ENCODE assay signal across 1 cellular context in the genomic region with DNA sequence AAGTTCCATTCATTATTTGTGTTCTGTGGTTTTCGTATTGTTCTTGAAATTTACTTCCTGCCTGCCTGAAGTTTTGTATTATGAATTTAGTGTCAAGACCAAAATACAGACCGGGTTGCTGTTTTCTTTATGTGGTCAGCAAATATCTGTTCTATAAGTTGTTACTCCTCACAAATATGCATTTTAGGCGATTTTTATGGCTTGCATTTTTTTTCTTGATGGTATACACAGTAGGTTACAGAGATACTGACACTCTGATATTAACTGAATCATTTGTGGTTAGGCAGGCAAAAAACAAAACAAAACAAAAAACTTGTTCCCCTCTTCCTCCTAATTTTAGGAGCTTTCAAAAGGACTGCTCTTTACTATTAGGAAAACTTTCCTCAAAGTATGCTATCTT.
TF ChIP-seq lines count a peak whose summit lies in the region.

No MANE protein-coding gene starts in this region.

TF ChIP-seq in HepG2, 621 proteins besides CTCF, POLR2A, EP300 and RAD21:
- TF ChIP-seq DNMT3B (CRISPR knock-in tag; conservative IDR thresholded peaks at IDR 0.05) (no peak), HDAC1 (CRISPR knock-in tag; IDR thresholded peaks at IDR 0.05) (0 out of 2 replicates have a peak, but pooled peaks have one; percentile 2), ZNF766 (CRISPR knock-in tag; IDR thresholded peaks at IDR 0.05; ENCODE audit: borderline replicate concordance) (no peak), BRCA1 (CRISPR knock-in tag; IDR thresholded peaks at IDR 0.05) (0 out of 2 replicates have a peak, but pooled peaks have one; percentile 17), YEATS4 (CRISPR knock-in tag; IDR thresholded peaks at IDR 0.05; ENCODE audit: borderline replicate concordance) (peak; percentile 8; the same call in 1 of the 2 replicates), ZNF234 (CRISPR knock-in tag; conservative IDR thresholded peaks at IDR 0.05) (no peak), SMAD3 (CRISPR knock-in tag; IDR thresholded peaks at IDR 0.05) (0 out of 2 replicates have a peak, but pooled peaks have one; percentile 9), ESRRA (CRISPR knock-in tag; IDR thresholded peaks at IDR 0.05; ENCODE audit: low read depth) (0 out of 2 replicates have a peak, but pooled peaks have one; percentile 11), ZNF20 (CRISPR knock-in tag; IDR thresholded peaks at IDR 0.05) (0 out of 2 replicates have a peak, but pooled peaks have one; percentile 9), SAFB2 (CRISPR knock-in tag; IDR thresholded peaks at IDR 0.05; ENCODE audit: borderline replicate concordance, low read depth) (no peak), ZNF510 (CRISPR knock-in tag; IDR thresholded peaks at IDR 0.05; ENCODE audit: low read depth) (no peak), CHD4 (IDR thresholded peaks at IDR 0.05; ENCODE audit: borderline replicate concordance, low read length) (peak; percentile 29; the same call in 1 of the 2 replicates), ZNF800 (CRISPR knock-in tag; IDR thresholded peaks at IDR 0.05) (0 out of 2 replicates have a peak, but pooled peaks have one; percentile 12), ZBTB43 (CRISPR knock-in tag; conservative IDR thresholded peaks at IDR 0.05) (no peak), ZNF740 (CRISPR knock-in tag; IDR thresholded peaks at IDR 0.05) (0 out of 2 replicates have a peak, but pooled peaks have one; percentile 11), FOXJ3 (CRISPR knock-in tag; IDR thresholded peaks at IDR 0.05; ENCODE audit: borderline replicate concordance) (peak; percentile 11; the same call in 1 of the 2 replicates), MTF2 (CRISPR knock-in tag; IDR thresholded peaks at IDR 0.05; ENCODE audit: borderline replicate concordance) (no peak), ZXDC (CRISPR knock-in tag; IDR thresholded peaks at IDR 0.05) (no peak), MAFF (IDR thresholded peaks at IDR 0.05; ENCODE audit: low read depth, low read length) (peak; percentile 37; the same call in 1 of the 2 replicates), ASH2L (IDR thresholded peaks at IDR 0.05; ENCODE audit: insufficient read length, low read depth, low read length) (peak; percentile 71), HOXA5 (CRISPR knock-in tag; IDR thresholded peaks at IDR 0.05) (0 out of 2 replicates have a peak, but pooled peaks have one; percentile 16), MAFK (conservative IDR thresholded peaks at IDR 0.05 in 1 of 2, IDR thresholded peaks at IDR 0.05 in 1 of 2; ENCODE audit: low read length in 2 of 2) (peak; percentile 27 to 56; a peak in 3 of 4 replicates), NFIC (IDR thresholded peaks at IDR 0.05; ENCODE audit: low read length) (peak; percentile 10; the same call in 1 of the 2 replicates)
- TF ChIP-seq, protein P1, sequence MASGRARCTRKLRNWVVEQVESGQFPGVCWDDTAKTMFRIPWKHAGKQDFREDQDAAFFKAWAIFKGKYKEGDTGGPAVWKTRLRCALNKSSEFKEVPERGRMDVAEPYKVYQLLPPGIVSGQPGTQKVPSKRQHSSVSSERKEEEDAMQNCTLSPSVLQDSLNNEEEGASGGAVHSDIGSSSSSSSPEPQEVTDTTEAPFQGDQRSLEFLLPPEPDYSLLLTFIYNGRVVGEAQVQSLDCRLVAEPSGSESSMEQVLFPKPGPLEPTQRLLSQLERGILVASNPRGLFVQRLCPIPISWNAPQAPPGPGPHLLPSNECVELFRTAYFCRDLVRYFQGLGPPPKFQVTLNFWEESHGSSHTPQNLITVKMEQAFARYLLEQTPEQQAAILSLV (CRISPR knock-in tag; IDR thresholded peaks at IDR 0.05; ENCODE audit: borderline replicate concordance): no peak
TF ChIP-seq in HepG2: peak in this region for 15.
